9 cellular contexts compared by ENCODE assay signal in the genomic region with DNA sequence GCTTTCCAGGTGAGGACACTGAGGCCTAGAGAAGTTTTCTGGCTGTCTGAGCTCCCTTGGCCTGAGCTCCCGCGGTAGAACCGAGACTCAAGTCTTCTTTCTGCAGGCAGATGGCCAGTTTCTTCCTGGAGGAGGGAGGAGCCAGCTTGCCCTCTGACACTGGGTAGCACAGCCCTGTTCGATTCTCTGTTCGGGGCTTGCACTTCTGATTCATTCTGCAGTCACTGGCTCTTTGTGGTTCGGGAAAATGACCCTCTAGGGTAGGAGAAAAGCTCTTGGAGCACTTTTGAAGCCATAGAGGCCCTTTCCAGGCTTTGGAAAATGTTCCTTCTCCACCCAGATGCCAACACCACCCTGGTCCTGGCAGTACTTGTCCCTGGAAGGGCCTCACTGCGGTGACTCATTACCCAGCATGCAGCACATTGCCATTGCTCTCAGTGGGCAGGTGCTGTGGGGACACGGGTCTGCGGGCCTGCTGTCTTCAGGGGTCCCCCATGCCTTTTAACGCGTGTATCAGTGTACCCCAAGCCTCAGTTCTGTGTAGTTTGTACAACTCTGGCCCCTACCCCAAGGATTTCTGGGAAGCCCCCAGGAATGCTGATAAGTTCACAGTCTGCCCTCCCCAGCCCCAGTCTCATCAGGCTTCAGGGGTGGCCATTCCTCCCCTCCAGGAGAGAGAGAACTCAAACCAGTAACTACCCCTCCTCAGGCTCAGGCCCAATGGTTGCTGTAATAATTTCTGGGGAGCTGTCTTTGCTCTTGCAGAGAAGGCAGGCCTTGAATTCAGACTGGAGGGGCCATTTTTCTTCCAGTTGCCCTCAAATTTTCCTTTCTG. TPM values are rescaled to one million over a fixed set of nuclear protein-coding genes. Genes with fewer than 3 reads are reported as not detected.
A peak's percentile ranks its signal among the peaks of the same experiment; 100 is the strongest.
DNase-seq lines count a peak whose midpoint lies in the region; ATAC-seq and TF ChIP-seq lines count a peak whose summit lies in the region.
"Had no signal": no experiment of that assay in that cellular context is flagged by ENCODE, and none has a peak within 500 bp of the region (broad histone marks: within the 10 kb centered on the region; RNA-seq: fewer than 3 reads in every experiment).

No MANE protein-coding gene starts in this region.

- H3K36me3 ChIP-seq in right atrium auricular region (no peaks in the 10 kb centered on the region), sigmoid colon (peaks cover 0 to 6% (median 0%) of the 10 kb centered on the region in 4 donors)

- no peak for TF ChIP-seq CTCF in GM13976 (IDR thresholded peaks at IDR 0.05; ENCODE audit: borderline replicate concordance, control extremely low read depth, extremely low read depth, insufficient read depth, missing control alignments)
- no peak for TF ChIP-seq CTCF in right atrium auricular region (IDR thresholded peaks at IDR 0.05)
- TF ChIP-seq CTCF in sigmoid colon (IDR thresholded peaks at IDR 0.05), result no peak

- TF ChIP-seq EP300 in sigmoid colon (IDR thresholded peaks at IDR 0.05), result no peak

- H3K27me3 ChIP-seq in right atrium auricular region (no peaks in the 10 kb centered on the region), sigmoid colon (no peaks in the 10 kb centered on the region)

- in situ Hi-C loops in GM13976 (cut with MboI; ENCODE audit: low sequenced_read_pairs, unreplicated experiment), result no loop called here

- WGBS in sigmoid colon, 2 donors, result 34 to 64% methylated on average over 11 of the region's 11 CpGs

- peaks cover 0 to 99% of the 10 kb centered on the region in 2 donors for H3K4me1 ChIP-seq in right atrium auricular region
- peaks cover 0 to 100% (median 96%) of the 10 kb centered on the region in 4 donors for H3K4me1 ChIP-seq in sigmoid colon

- no peak for TF ChIP-seq POLR2A in sigmoid colon (IDR thresholded peaks at IDR 0.05)

- DNase-seq in GM13976 (ENCODE audit: low spot score), result peak; percentile 15
- DNase-seq in amniotic stem cell (lab: John Stamatoyannopoulos, UW), result peak; percentile 40
- no peak for DNase-seq in right atrium auricular region (ENCODE audit: low spot score)
- DNase-seq in sigmoid colon, result peak; percentile 86
- no peak for DNase-seq in activated CD4-positive, alpha-beta T cell treated with anti-CD3 and anti-CD28 coated beads for 4 hours
- no peak for DNase-seq in MV-4-11 (lab: John Stamatoyannopoulos, UW)
- DNase-seq: stimulated activated CD4-positive, alpha-beta T cell treated with anti-CD3 and anti-CD28 coated beads, Interleukin-2, amount 100 ng/mL, for 48 hours had no signal

- H3K4me3 ChIP-seq in right atrium auricular region (no peak overlapping the region), sigmoid colon (no peak overlapping the region)

- intact Hi-C loops in sigmoid colon (cut with DNase I), result no loop called here

- H3K27ac ChIP-seq in right atrium auricular region (peak overlapping the region; percentile 80 to 83), sigmoid colon (peak overlapping the region; percentile 84 to 92 (median 87))

- ATAC-seq in HG03139 (IDR thresholded peaks at IDR 0.05; ENCODE audit: unreplicated experiment) (no peak), HG02852 (IDR thresholded peaks at IDR 0.05; ENCODE audit: unreplicated experiment) (no peak)

- H3K9me3 ChIP-seq in right atrium auricular region, result no peaks in the 10 kb centered on the region
- H3K9me3 ChIP-seq in sigmoid colon, result no peaks in the 10 kb centered on the region

RNA-seq across cellular contexts. Expression of gene CHST3, which starts 11.9 kb away (rescaled TPM):
- total RNA-seq in right atrium auricular region (10 to 100 TPM; 21.3 to 45.4 TPM), sigmoid colon (10 to 100 TPM; 12.8 to 25.5 (median 16.5) TPM)
- polyA plus RNA-seq in sigmoid colon, result 1 to 10 TPM in 1 of 3 donors, under 1 TPM in 2; 0.23 to 3.6 (median 0.60) TPM

Comparison
In these comparisons a context has a peak if more than half of its experiments do, and no peak if none do; other contexts are left out.
1. DNase-seq: peak in GM13976 (single experiment), amniotic stem cell (single experiment) and sigmoid colon (single experiment); none in right atrium auricular region (single experiment), activated CD4-positive, alpha-beta T cell treated with anti-CD3 and anti-CD28 coated beads for 4 hours (0 of 2) and MV-4-11 (single experiment).